ENCODE assay signal across 1 cellular context in the genomic region with DNA sequence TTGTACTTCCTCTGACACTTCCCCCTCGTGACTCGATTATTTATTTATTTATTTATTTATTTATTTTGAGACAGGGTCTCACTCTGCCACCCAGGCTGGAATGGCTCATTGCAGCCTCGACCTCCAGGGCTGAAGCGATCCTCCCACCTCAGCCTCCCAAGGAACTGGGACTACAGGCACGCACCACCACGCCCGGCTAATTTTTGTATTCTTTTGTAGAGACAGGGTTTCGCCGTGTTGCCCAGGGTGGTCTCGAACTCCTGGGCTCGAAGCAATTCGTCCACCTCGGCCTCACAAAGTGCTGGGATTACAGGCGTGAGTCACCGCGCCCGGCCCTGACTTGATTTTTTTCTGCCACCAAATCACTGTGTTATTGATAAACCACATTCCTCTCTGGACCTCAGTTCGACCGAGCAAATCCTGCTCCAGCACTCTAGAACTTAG.
TF ChIP-seq lines count a peak whose summit lies in the region.

No MANE protein-coding gene starts in this region.

TF ChIP-seq in GM23338, 12 proteins besides CTCF, POLR2A, EP300 and RAD21 (continued from another document):
- TF ChIP-seq, protein P1, sequence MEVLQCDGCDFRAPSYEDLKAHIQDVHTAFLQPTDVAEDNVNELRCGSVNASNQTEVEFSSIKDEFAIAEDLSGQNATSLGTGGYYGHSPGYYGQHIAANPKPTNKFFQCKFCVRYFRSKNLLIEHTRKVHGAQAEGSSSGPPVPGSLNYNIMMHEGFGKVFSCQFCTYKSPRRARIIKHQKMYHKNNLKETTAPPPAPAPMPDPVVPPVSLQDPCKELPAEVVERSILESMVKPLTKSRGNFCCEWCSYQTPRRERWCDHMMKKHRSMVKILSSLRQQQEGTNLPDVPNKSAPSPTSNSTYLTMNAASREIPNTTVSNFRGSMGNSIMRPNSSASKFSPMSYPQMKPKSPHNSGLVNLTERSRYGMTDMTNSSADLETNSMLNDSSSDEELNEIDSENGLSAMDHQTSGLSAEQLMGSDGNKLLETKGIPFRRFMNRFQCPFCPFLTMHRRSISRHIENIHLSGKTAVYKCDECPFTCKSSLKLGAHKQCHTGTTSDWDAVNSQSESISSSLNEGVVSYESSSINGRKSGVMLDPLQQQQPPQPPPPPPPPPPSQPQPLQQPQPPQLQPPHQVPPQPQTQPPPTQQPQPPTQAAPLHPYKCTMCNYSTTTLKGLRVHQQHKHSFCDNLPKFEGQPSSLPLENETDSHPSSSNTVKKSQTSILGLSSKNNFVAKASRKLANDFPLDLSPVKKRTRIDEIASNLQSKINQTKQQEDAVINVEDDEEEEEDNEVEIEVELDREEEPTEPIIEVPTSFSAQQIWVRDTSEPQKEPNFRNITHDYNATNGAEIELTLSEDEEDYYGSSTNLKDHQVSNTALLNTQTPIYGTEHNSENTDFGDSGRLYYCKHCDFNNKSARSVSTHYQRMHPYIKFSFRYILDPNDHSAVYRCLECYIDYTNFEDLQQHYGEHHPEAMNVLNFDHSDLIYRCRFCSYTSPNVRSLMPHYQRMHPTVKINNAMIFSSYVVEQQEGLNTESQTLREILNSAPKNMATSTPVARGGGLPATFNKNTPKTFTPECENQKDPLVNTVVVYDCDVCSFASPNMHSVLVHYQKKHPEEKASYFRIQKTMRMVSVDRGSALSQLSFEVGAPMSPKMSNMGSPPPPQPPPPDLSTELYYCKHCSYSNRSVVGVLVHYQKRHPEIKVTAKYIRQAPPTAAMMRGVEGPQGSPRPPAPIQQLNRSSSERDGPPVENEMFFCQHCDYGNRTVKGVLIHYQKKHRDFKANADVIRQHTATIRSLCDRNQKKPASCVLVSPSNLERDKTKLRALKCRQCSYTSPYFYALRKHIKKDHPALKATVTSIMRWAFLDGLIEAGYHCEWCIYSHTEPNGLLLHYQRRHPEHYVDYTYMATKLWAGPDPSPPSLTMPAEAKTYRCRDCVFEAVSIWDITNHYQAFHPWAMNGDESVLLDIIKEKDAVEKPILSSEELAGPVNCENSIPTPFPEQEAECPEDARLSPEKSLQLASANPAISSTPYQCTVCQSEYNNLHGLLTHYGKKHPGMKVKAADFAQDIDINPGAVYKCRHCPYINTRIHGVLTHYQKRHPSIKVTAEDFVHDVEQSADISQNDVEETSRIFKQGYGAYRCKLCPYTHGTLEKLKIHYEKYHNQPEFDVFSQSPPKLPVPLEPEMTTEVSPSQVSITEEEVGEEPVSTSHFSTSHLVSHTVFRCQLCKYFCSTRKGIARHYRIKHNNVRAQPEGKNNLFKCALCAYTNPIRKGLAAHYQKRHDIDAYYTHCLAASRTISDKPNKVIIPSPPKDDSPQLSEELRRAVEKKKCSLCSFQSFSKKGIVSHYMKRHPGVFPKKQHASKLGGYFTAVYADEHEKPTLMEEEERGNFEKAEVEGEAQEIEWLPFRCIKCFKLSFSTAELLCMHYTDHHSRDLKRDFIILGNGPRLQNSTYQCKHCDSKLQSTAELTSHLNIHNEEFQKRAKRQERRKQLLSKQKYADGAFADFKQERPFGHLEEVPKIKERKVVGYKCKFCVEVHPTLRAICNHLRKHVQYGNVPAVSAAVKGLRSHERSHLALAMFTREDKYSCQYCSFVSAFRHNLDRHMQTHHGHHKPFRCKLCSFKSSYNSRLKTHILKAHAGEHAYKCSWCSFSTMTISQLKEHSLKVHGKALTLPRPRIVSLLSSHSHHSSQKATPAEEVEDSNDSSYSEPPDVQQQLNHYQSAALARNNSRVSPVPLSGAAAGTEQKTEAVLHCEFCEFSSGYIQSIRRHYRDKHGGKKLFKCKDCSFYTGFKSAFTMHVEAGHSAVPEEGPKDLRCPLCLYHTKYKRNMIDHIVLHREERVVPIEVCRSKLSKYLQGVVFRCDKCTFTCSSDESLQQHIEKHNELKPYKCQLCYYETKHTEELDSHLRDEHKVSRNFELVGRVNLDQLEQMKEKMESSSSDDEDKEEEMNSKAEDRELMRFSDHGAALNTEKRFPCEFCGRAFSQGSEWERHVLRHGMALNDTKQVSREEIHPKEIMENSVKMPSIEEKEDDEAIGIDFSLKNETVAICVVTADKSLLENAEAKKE (CRISPR knock-in tag; IDR thresholded peaks at IDR 0.05): no peak
- TF ChIP-seq JUNB (IDR thresholded peaks at IDR 0.05; ENCODE audit: unreplicated experiment) (no peak), POLR2AphosphoS5 (IDR thresholded peaks at IDR 0.05; ENCODE audit: low read depth) (no peak), ZNF114 (CRISPR knock-in tag; IDR thresholded peaks at IDR 0.05) (no peak), EZH2 (IDR thresholded peaks at IDR 0.05; ENCODE audit: low read depth, unreplicated experiment) (no peak), NANOG (IDR thresholded peaks at IDR 0.05; ENCODE audit: borderline replicate concordance) (no peak), CREB1 (CRISPR knock-in tag; IDR thresholded peaks at IDR 0.05; ENCODE audit: low read depth) (no peak)
- TF ChIP-seq, protein P2, sequence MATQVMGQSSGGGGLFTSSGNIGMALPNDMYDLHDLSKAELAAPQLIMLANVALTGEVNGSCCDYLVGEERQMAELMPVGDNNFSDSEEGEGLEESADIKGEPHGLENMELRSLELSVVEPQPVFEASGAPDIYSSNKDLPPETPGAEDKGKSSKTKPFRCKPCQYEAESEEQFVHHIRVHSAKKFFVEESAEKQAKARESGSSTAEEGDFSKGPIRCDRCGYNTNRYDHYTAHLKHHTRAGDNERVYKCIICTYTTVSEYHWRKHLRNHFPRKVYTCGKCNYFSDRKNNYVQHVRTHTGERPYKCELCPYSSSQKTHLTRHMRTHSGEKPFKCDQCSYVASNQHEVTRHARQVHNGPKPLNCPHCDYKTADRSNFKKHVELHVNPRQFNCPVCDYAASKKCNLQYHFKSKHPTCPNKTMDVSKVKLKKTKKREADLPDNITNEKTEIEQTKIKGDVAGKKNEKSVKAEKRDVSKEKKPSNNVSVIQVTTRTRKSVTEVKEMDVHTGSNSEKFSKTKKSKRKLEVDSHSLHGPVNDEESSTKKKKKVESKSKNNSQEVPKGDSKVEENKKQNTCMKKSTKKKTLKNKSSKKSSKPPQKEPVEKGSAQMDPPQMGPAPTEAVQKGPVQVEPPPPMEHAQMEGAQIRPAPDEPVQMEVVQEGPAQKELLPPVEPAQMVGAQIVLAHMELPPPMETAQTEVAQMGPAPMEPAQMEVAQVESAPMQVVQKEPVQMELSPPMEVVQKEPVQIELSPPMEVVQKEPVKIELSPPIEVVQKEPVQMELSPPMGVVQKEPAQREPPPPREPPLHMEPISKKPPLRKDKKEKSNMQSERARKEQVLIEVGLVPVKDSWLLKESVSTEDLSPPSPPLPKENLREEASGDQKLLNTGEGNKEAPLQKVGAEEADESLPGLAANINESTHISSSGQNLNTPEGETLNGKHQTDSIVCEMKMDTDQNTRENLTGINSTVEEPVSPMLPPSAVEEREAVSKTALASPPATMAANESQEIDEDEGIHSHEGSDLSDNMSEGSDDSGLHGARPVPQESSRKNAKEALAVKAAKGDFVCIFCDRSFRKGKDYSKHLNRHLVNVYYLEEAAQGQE (IDR thresholded peaks at IDR 0.05; ENCODE audit: unreplicated experiment): no peak
